Comparison of ENCODE assay signal across 25 cellular contexts in the genomic region with DNA sequence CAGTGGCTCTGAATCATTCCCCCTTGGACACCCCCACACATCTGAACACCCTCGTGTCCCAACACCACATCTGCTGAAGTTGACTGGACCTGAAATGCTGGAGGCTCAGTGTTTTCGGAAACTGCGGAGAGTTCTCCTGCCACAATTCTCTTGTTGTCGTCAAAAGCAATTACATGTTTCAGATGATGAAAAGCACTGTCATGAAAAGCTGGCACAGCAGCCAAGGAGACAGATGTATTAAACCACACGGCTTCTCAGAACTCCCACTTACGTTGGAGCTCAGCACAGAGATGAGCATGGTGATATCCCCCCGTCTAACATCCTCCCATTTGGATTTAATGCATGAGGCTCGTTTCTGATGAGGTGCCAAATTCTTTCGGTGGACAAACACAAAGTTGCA.
A peak's percentile ranks its signal among the peaks of the same experiment; 100 is the strongest.
DNase-seq lines count a peak whose midpoint lies in the region; ATAC-seq, FAIRE-seq and TF ChIP-seq lines count a peak whose summit lies in the region.
"Had no signal": no experiment of that assay in that cellular context is flagged by ENCODE, and none has a peak within 500 bp of the region (broad histone marks: within the 10 kb centered on the region; RNA-seq: fewer than 3 reads in every experiment).

No MANE protein-coding gene starts in this region.

- CTCF ChIA-PET in activated CD4-positive, alpha-beta T cell treated with anti-CD3 and anti-CD28 coated beads for 36 hours (lab: Charles Lee): no interaction called here

- H3K27me3 Mint-ChIP-seq in osteocyte (ENCODE audit: unreplicated experiment): no peaks in the 10 kb centered on the region
- peaks cover 8% of the 10 kb centered on the region for H3K27me3 Mint-ChIP-seq in activated CD4-positive, alpha-beta T cell treated with anti-CD3 and anti-CD28 coated beads for 36 hours

- H3K4me3 Mint-ChIP-seq in osteocyte (ENCODE audit: unreplicated experiment): no peak overlapping the region
- no peak overlapping the region for H3K4me3 Mint-ChIP-seq in activated CD4-positive, alpha-beta T cell treated with anti-CD3 and anti-CD28 coated beads for 36 hours
- H3K4me3 Mint-ChIP-seq: CD8-positive, alpha-beta T cell had no signal

- H3K4me3 ChIP-seq in BE2C (ENCODE audit: low read depth, low read length): peak overlapping the region; percentile 17; the same call in 1 of the 2 replicates
- H3K4me3 ChIP-seq: A549; BLaER1 treated with 17β-estradiol and CSF1 and Interleukin-3, amounts not matched to agents 10 nM and 100 nM; K562; SJSA1 had no signal

- POLR2A ChIA-PET in activated CD4-positive, alpha-beta T cell treated with anti-CD3 and anti-CD28 coated beads for 36 hours (lab: Charles Lee): no interaction called here

- H3K9me3 Mint-ChIP-seq in osteocyte (ENCODE audit: unreplicated experiment): no peaks in the 10 kb centered on the region
- H3K9me3 Mint-ChIP-seq in activated CD4-positive, alpha-beta T cell treated with anti-CD3 and anti-CD28 coated beads for 36 hours (ENCODE audit: low read depth): no peaks in the 10 kb centered on the region
- H3K9me3 Mint-ChIP-seq: CD8-positive, alpha-beta T cell had no signal

- H3K27ac Mint-ChIP-seq in osteocyte (ENCODE audit: unreplicated experiment): peak overlapping the region; percentile 24
- no peak overlapping the region for H3K27ac Mint-ChIP-seq in activated CD4-positive, alpha-beta T cell treated with anti-CD3 and anti-CD28 coated beads for 36 hours
- H3K27ac Mint-ChIP-seq: CD8-positive, alpha-beta T cell had no signal

- intact Hi-C loops in activated CD4-positive, alpha-beta T cell treated with anti-CD3 and anti-CD28 coated beads for 36 hours (cut with DNase I, micrococcal nuclease): no loop called here

- H3K27me3 ChIP-seq in BE2C: no peaks in the 10 kb centered on the region
- H3K27me3 ChIP-seq: BLaER1 treated with 17β-estradiol and CSF1 and Interleukin-3, amounts not matched to agents 10 nM and 100 nM; SJSA1 had no signal

- peak; percentile 68 for FAIRE-seq in endometrium (lab: Jason Lieb, UNC)
- FAIRE-seq: A549, H54, K562, RCC 7860 had no signal

- H3K9me3 ChIP-seq in BE2C: no peaks in the 10 kb centered on the region
- H3K9me3 ChIP-seq: A549; BLaER1 treated with 17β-estradiol and CSF1 and Interleukin-3, amounts not matched to agents 10 nM and 100 nM; SJSA1 had no signal

- H3K4me1 Mint-ChIP-seq in osteocyte (ENCODE audit: unreplicated experiment): peaks cover 53% of the 10 kb centered on the region
- no peaks in the 10 kb centered on the region for H3K4me1 Mint-ChIP-seq in activated CD4-positive, alpha-beta T cell treated with anti-CD3 and anti-CD28 coated beads for 36 hours

- no peak for TF ChIP-seq CTCF in BE2C (IDR thresholded peaks at IDR 0.05; ENCODE audit: low read depth, low read length)
- TF ChIP-seq CTCF in osteocyte (IDR thresholded peaks at IDR 0.05): no peak

- H3K4me1 ChIP-seq in BE2C: peaks cover 16% of the 10 kb centered on the region
- H3K4me1 ChIP-seq: BLaER1 treated with 17β-estradiol and CSF1 and Interleukin-3, amounts not matched to agents 10 nM and 100 nM had no signal

- H3K36me3 Mint-ChIP-seq in osteocyte (ENCODE audit: unreplicated experiment): no peaks in the 10 kb centered on the region
- H3K36me3 Mint-ChIP-seq in activated CD4-positive, alpha-beta T cell treated with anti-CD3 and anti-CD28 coated beads for 36 hours (ENCODE audit: low read depth): no peaks in the 10 kb centered on the region
- H3K36me3 Mint-ChIP-seq: CD8-positive, alpha-beta T cell had no signal

- ATAC-seq in HG02973 (IDR thresholded peaks at IDR 0.05; ENCODE audit: unreplicated experiment) (no peak), HG03108 (IDR thresholded peaks at IDR 0.05; ENCODE audit: unreplicated experiment) (no peak)
- no peak for ATAC-seq in activated CD4-positive, alpha-beta T cell treated with anti-CD3 and anti-CD28 coated beads for 36 hours
- ATAC-seq: A549; CD8-positive, alpha-beta T cell; K562; Right ventricle myocardium inferior had no signal

- DNase-seq in BE2C: peak; percentile 58
- peak; percentile 13 for DNase-seq in NCI-H1694 (lab: John Stamatoyannopoulos, UW)
- no peak for DNase-seq in osteocyte (ENCODE audit: extremely low spot score, unreplicated experiment)
- no peak for DNase-seq in NCI-H748 (lab: John Stamatoyannopoulos, UW; ENCODE audit: unreplicated experiment)
- DNase-seq in activated CD4-positive, alpha-beta T cell treated with anti-CD3 and anti-CD28 coated beads for 36 hours: no peak
- DNase-seq: CD8-positive, alpha-beta T cell; DMS153; MM.1S; NCI-H1092; NCI-H1436; NCI-H2029; NCI-H2227 treated with DMSO at 0.1 percent for 48 hours; NCI-H510A; NCI-H748 treated with DMSO at 0.1 percent for 48 hours; SW 1271 had no signal

- H3K36me3 ChIP-seq in BE2C: no peaks in the 10 kb centered on the region
- H3K36me3 ChIP-seq: BLaER1 treated with 17β-estradiol and CSF1 and Interleukin-3, amounts not matched to agents 10 nM and 100 nM; SJSA1 had no signal

Comparison
In these comparisons a context has a peak if more than half of its experiments do, and no peak if none do; other contexts are left out.
1. DNase-seq: peak in BE2C (single experiment) and NCI-H1694 (single experiment); none in osteocyte (single experiment), NCI-H748 (single experiment) and activated CD4-positive, alpha-beta T cell treated with anti-CD3 and anti-CD28 coated beads for 36 hours (single experiment).